ENCODE assay signal across 5 cellular contexts in genomic region chr1:114349891-114350605, GRCh38.
"Had no signal": no experiment of that assay in that cellular context is flagged by ENCODE, and none has a peak within 500 bp of the region (broad histone marks: within the 10 kb centered on the region; RNA-seq: fewer than 3 reads in every experiment).

No MANE protein-coding gene starts in this region.

- DNase-seq: GM23248, GOT3, H9, HCEC 1CT, IMR-90 had no signal

- H3K4me3 Mint-ChIP-seq: H9 had no signal

- H3K9ac ChIP-seq: GM23248 had no signal

- H3K27ac ChIP-seq: GM23248 had no signal

- H3K4me3 ChIP-seq: GM23248 had no signal

- H3K9me3 Mint-ChIP-seq: H9 had no signal
